9 cellular contexts compared by ENCODE assay signal in the genomic region with DNA sequence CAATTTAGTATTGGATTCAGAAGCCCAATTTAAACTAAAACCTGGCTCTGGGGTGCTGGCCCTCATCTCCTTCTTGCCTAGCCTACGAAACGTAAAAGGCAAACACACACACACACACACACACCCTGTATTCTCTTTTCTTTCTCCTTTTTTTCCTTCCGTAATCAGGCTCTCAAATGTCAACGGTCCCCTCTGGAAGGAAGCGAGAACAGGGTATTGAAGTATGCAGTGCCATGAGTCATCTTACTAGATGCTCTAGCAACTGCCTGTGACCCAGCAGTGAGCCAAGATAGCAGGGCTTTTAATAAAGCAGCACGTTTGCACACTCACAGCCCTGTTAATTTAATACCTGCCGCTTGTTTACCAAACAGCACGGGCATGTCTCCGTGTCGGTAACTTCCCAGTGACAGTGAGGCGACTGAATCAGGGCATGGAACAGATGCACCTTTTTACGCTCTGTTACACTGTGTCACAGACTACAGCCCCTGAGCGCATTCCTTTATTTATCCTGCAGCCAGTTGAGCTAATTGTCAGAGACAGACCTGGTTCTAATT.
DNase-seq lines count a peak whose midpoint lies in the region; ATAC-seq and TF ChIP-seq lines count a peak whose summit lies in the region.
"Had no signal": no experiment of that assay in that cellular context is flagged by ENCODE, and none has a peak within 500 bp of the region (broad histone marks: within the 10 kb centered on the region; RNA-seq: fewer than 3 reads in every experiment).

No MANE protein-coding gene starts in this region.

- H3K4me3 ChIP-seq in HFF-Myc (replicated peaks; ENCODE audit: low read depth, low read length) = no peak overlapping the region
- H3K4me3 ChIP-seq in skeletal muscle tissue (ENCODE audit: low read length in 3 of 3) = peak overlapping the region; percentile 1 to 36 (median 23)

- no peaks in the 10 kb centered on the region for H3K36me3 ChIP-seq in skeletal muscle tissue (ENCODE audit: control insufficient read depth in 3 of 3, insufficient read depth in 3 of 3, low read length in 3 of 3)

- H3K27ac Mint-ChIP-seq in activated CD4-positive, alpha-beta T cell treated with anti-CD3 and anti-CD28 coated beads, Interleukin-2, amount 10 ng/mL, durations not matched to agents 24 days and 14 days = no peak overlapping the region
- H3K27ac Mint-ChIP-seq: activated naive CD4-positive, alpha-beta T cell treated with anti-CD3 and anti-CD28 coated beads for 36 hours had no signal

- no peak for TF ChIP-seq CTCF in HFF-Myc (IDR thresholded peaks at IDR 0.05; ENCODE audit: low read depth, low read length, missing control alignments)
- no peak for TF ChIP-seq CTCF in RWPE1 (conservative IDR thresholded peaks at IDR 0.05; ENCODE audit: low read depth)
- TF ChIP-seq CTCF in omental fat pad (IDR thresholded peaks at IDR 0.05) = no peak

- no peaks in the 10 kb centered on the region for H3K36me3 Mint-ChIP-seq in activated CD4-positive, alpha-beta T cell treated with anti-CD3 and anti-CD28 coated beads, Interleukin-2, amount 10 ng/mL, durations not matched to agents 24 days and 14 days (ENCODE audit: low read depth)

- H3K9me3 Mint-ChIP-seq in activated CD4-positive, alpha-beta T cell treated with anti-CD3 and anti-CD28 coated beads, Interleukin-2, amount 10 ng/mL, durations not matched to agents 24 days and 14 days = no peaks in the 10 kb centered on the region
- H3K9me3 Mint-ChIP-seq: activated naive CD4-positive, alpha-beta T cell treated with anti-CD3 and anti-CD28 coated beads for 36 hours had no signal

- H3K27me3 ChIP-seq in skeletal muscle tissue (ENCODE audit: control insufficient read depth in 3 of 3, insufficient read depth in 3 of 3, low read length in 3 of 3) = no peaks in the 10 kb centered on the region

- H3K4me1 ChIP-seq in skeletal muscle tissue (ENCODE audit: control insufficient read depth in 3 of 3, insufficient read depth in 3 of 3, low read length in 3 of 3) = peaks cover 4 to 21% (median 13%) of the 10 kb centered on the region in 3 donors

- DNase-seq in HFF-Myc (ENCODE audit: extremely low read depth, low read depth) (peak; percentile 78), RWPE1 (ENCODE audit: low spot score) (peak; percentile 4), Right ventricle myocardium superior (no peak), omental fat pad (ENCODE audit: low spot score) (no peak)
- DNase-seq in activated CD4-positive, alpha-beta T cell treated with anti-CD3 and anti-CD28 coated beads, Interleukin-2, amount 10 ng/mL, durations not matched to agents 24 days and 14 days = no peak
- DNase-seq: activated naive CD4-positive, alpha-beta T cell treated with anti-CD3 and anti-CD28 coated beads for 36 hours had no signal

- peak overlapping the region in 1 of 3 donors; percentile 41 for H3K9ac ChIP-seq in skeletal muscle tissue (ENCODE audit: low read depth in 1 of 3, low read length in 3 of 3)

- intact Hi-C loops in Right ventricle myocardium superior (cut with DNase I) = no loop called here
- intact Hi-C loops in activated CD4-positive, alpha-beta T cell treated with anti-CD3 and anti-CD28 coated beads, Interleukin-2, amount 10 ng/mL, durations not matched to agents 24 days and 14 days (cut with micrococcal nuclease) = no loop called here

- H3K27ac ChIP-seq in RWPE1 (no peak overlapping the region), skeletal muscle tissue (ENCODE audit: low read depth, low read length) (peak overlapping the region; percentile 60)

- no peak overlapping the region for H3K4me3 Mint-ChIP-seq in activated CD4-positive, alpha-beta T cell treated with anti-CD3 and anti-CD28 coated beads, Interleukin-2, amount 10 ng/mL, durations not matched to agents 24 days and 14 days
- H3K4me3 Mint-ChIP-seq: activated naive CD4-positive, alpha-beta T cell treated with anti-CD3 and anti-CD28 coated beads for 36 hours had no signal

- no peaks in the 10 kb centered on the region for H3K9me3 ChIP-seq in skeletal muscle tissue (ENCODE audit: control insufficient read depth in 3 of 3, low read length in 3 of 3)

- CTCF ChIA-PET in RWPE1 (lab: Yijun Ruan, JAX) = no interaction called here

- H3K27me3 Mint-ChIP-seq in activated CD4-positive, alpha-beta T cell treated with anti-CD3 and anti-CD28 coated beads, Interleukin-2, amount 10 ng/mL, durations not matched to agents 24 days and 14 days = no peaks in the 10 kb centered on the region

- peak; percentile 84 for ATAC-seq in Right ventricle myocardium superior (ENCODE audit: poor library complexity)
- no peak for ATAC-seq in GM21528 (IDR thresholded peaks at IDR 0.05; ENCODE audit: low FRiP score, unreplicated experiment)
- ATAC-seq in HG03378 (IDR thresholded peaks at IDR 0.05; ENCODE audit: unreplicated experiment) = no peak
- ATAC-seq in omental fat pad (ENCODE audit: low FRiP score) = no peak

- no peaks in the 10 kb centered on the region for H3K4me1 Mint-ChIP-seq in activated CD4-positive, alpha-beta T cell treated with anti-CD3 and anti-CD28 coated beads, Interleukin-2, amount 10 ng/mL, durations not matched to agents 24 days and 14 days

- POLR2A ChIA-PET in RWPE1 (lab: Yijun Ruan, JAX; ENCODE audit: low non-redundant PET) = no interaction called here

Comparison
In these comparisons a context has a peak if more than half of its experiments do, and no peak if none do; other contexts are left out.
1. DNase-seq: peak in HFF-Myc (single experiment) and RWPE1 (single experiment); none in Right ventricle myocardium superior (single experiment), activated CD4-positive, alpha-beta T cell treated with anti-CD3 and anti-CD28 coated beads, Interleukin-2, amount 10 ng/mL, durations not matched to agents 24 days and 14 days (single experiment) and omental fat pad (single experiment).